9 cellular contexts compared by ENCODE assay signal in genomic region chr1:206905295-206906164, GRCh38. TPM values are rescaled to one million over a fixed set of nuclear protein-coding genes. Genes with fewer than 3 reads are reported as not detected.
DNase-seq lines count a peak whose midpoint lies in the region; ATAC-seq, FAIRE-seq and TF ChIP-seq lines count a peak whose summit lies in the region.
"Had no signal": no experiment of that assay in that cellular context is flagged by ENCODE, and none has a peak within 500 bp of the region (broad histone marks: within the 10 kb centered on the region; RNA-seq: fewer than 3 reads in every experiment).

No MANE protein-coding gene starts in this region.

- no peaks in the 10 kb centered on the region for H3K79me1 ChIP-seq in trophoblast cell (ENCODE audit: low read length)

- peaks cover 12 to 15% of the 10 kb centered on the region in 2 experiments for H3K4me1 ChIP-seq in trophoblast cell (ENCODE audit: control insufficient read depth in 1 of 2, insufficient read depth in 2 of 2, low read length in 2 of 2)
- H3K4me1 ChIP-seq in body of pancreas = peaks cover 20% of the 10 kb centered on the region

- H3K4ac ChIP-seq in trophoblast cell (ENCODE audit: low read depth, low read length) = no peak overlapping the region

- ATAC-seq in HG03442 (IDR thresholded peaks at IDR 0.05; ENCODE audit: unreplicated experiment) (peak; percentile 66), body of pancreas (no peak)

- H4K91ac ChIP-seq in trophoblast cell (ENCODE audit: low read depth, low read length) = no peak overlapping the region

- intact Hi-C loops in body of pancreas (cut with DNase I) = no loop called here

- H3K27ac Mint-ChIP-seq in activated naive CD8-positive, alpha-beta T cell treated with anti-CD3 and anti-CD28 coated beads for 36 hours = peak overlapping the region; percentile 85

- no peak for TF ChIP-seq POLR2A in body of pancreas (IDR thresholded peaks at IDR 0.05)

- H3K4me3 ChIP-seq in GM12865 (ENCODE audit: low read depth, low read length) (no peak overlapping the region), trophoblast cell (ENCODE audit: low read depth, low read length) (no peak overlapping the region), body of pancreas (no peak overlapping the region)

- no peak overlapping the region for H3K23ac ChIP-seq in trophoblast cell (ENCODE audit: low read length)

- WGBS in trophoblast cell (ENCODE audit: extremely low coverage, insufficient coverage, insufficient read length) = no CpG with 5 or more reads among the region's 4 CpGs
- WGBS in body of pancreas, 2 donors = 69 to 81% methylated on average over 4 of the region's 4 CpGs

- no peak overlapping the region for H2AK5ac ChIP-seq in trophoblast cell (ENCODE audit: low read length)

- H3K9me3 ChIP-seq in trophoblast cell (ENCODE audit: insufficient read depth, low read depth, low read length) (peaks cover 1% of the 10 kb centered on the region), body of pancreas (no peaks in the 10 kb centered on the region)

- peaks cover 61% of the 10 kb centered on the region for H3K4me1 Mint-ChIP-seq in activated naive CD8-positive, alpha-beta T cell treated with anti-CD3 and anti-CD28 coated beads for 36 hours

- no peak overlapping the region for H4K8ac ChIP-seq in trophoblast cell (ENCODE audit: low read depth, low read length)

- TF ChIP-seq CTCF in GM12865 (IDR thresholded peaks at IDR 0.05; ENCODE audit: insufficient read depth, low read depth, low read length, missing control alignments) (no peak), body of pancreas (IDR thresholded peaks at IDR 0.05) (no peak)

- H3K79me2 ChIP-seq in trophoblast cell (ENCODE audit: control insufficient read depth, insufficient read depth, low read length, poor library complexity) = no peaks in the 10 kb centered on the region

- H2BK120ac ChIP-seq in trophoblast cell (ENCODE audit: insufficient read depth, low read length, poor library complexity) = no peak overlapping the region

- H3K4me2 ChIP-seq in trophoblast cell (ENCODE audit: low read length) = no peak overlapping the region

- no peak for FAIRE-seq in frontal cortex (lab: Jason Lieb, UNC)
- FAIRE-seq: endometrium had no signal

- DNase-seq in GM12865 (ENCODE audit: low read depth) (peak; percentile 55), trophoblast cell (peak; percentile 93 to 96), HUDEP-2 (lab: John Stamatoyannopoulos, UW; ENCODE audit: unreplicated experiment in 76 of 76) (no peak), body of pancreas (no peak), frontal cortex (ENCODE audit: low spot score in 2 of 2) (no peak)
- peak; percentile 50 for DNase-seq in activated naive CD8-positive, alpha-beta T cell treated with anti-CD3 and anti-CD28 coated beads for 36 hours
- DNase-seq in activated CD4-positive, CD25-positive, alpha-beta regulatory T cell treated with anti-CD3 and anti-CD28 coated beads, Interleukin-2, amount 50 U/mL, for 72 hours = no peak

- H3K27ac ChIP-seq in trophoblast cell (ENCODE audit: low read depth, low read length) (no peak overlapping the region), body of pancreas (no peak overlapping the region)

- H2BK5ac ChIP-seq in trophoblast cell (ENCODE audit: low read depth, low read length, poor library complexity) = no peak overlapping the region

- no peak overlapping the region for H3K9ac ChIP-seq in trophoblast cell (ENCODE audit: low read length)

- peaks cover 40% of the 10 kb centered on the region for H3K36me3 Mint-ChIP-seq in activated naive CD8-positive, alpha-beta T cell treated with anti-CD3 and anti-CD28 coated beads for 36 hours

- no peak overlapping the region for H3K18ac ChIP-seq in trophoblast cell (ENCODE audit: low read length)

- H2AFZ ChIP-seq in trophoblast cell (ENCODE audit: insufficient read depth, low read length, poor library complexity) = no peak overlapping the region

- H3K27me3 ChIP-seq in trophoblast cell (ENCODE audit: insufficient read depth, low read length) (peaks cover 11% of the 10 kb centered on the region), body of pancreas (no peaks in the 10 kb centered on the region)

- H3K4me3 Mint-ChIP-seq in activated naive CD8-positive, alpha-beta T cell treated with anti-CD3 and anti-CD28 coated beads for 36 hours = peak overlapping the region; percentile 35

- H3K14ac ChIP-seq in trophoblast cell (ENCODE audit: low read length) = no peak overlapping the region

- no peak overlapping the region for H2BK12ac ChIP-seq in trophoblast cell (ENCODE audit: low read length)

- H3K9me3 Mint-ChIP-seq in activated naive CD8-positive, alpha-beta T cell treated with anti-CD3 and anti-CD28 coated beads for 36 hours = no peaks in the 10 kb centered on the region

- H3K27me3 Mint-ChIP-seq in activated naive CD8-positive, alpha-beta T cell treated with anti-CD3 and anti-CD28 coated beads for 36 hours = no peaks in the 10 kb centered on the region

- H4K12ac ChIP-seq in trophoblast cell (ENCODE audit: low read depth, low read length) = no peak overlapping the region

- H3K36me3 ChIP-seq in trophoblast cell (ENCODE audit: control insufficient read depth in 1 of 2, insufficient read depth in 2 of 2, low read length in 2 of 2) (no peaks in the 10 kb centered on the region), body of pancreas (replicated peaks in 1 of 2; ENCODE audit: insufficient read depth in 1 of 2, low read depth in 2 of 2) (no peaks in the 10 kb centered on the region)

RNA-seq across cellular contexts. Expression of gene IL24, which starts 8.3 kb away (rescaled TPM):
- total RNA-seq in activated naive CD8-positive, alpha-beta T cell treated with anti-CD3 and anti-CD28 coated beads for 36 hours = under 1 TPM; 0.54 to 0.72 TPM
- polyA plus RNA-seq in trophoblast cell (2013) = 0.06 TPM in 1 of 2 replicates, not detected in the other
- not detected for total RNA-seq in body of pancreas
- total RNA-seq in frontal cortex = under 0.01 TPM

RNA-seq across cellular contexts. Expression of gene FCMR, which starts 16.2 kb away (rescaled TPM):
- total RNA-seq in activated naive CD8-positive, alpha-beta T cell treated with anti-CD3 and anti-CD28 coated beads for 36 hours = 10 to 100 TPM; 42.9 to 45.5 TPM
- 0.07 and 0.19 TPM in 2 replicates for polyA plus RNA-seq in trophoblast cell (2013)
- total RNA-seq in body of pancreas (1 to 10 TPM in 1 of 2 donors, not detected in 1; 2.3 TPM), frontal cortex (under 0.01 TPM)

RNA-seq across cellular contexts. Expression of gene IL20, which starts 40.1 kb away (rescaled TPM):
- not detected for total RNA-seq in activated naive CD8-positive, alpha-beta T cell treated with anti-CD3 and anti-CD28 coated beads for 36 hours
- not detected in 2 replicates for polyA plus RNA-seq in trophoblast cell (2013)
- total RNA-seq in body of pancreas (not detected), frontal cortex (not detected)

RNA-seq across cellular contexts. Expression of gene PIGR, which starts 40.7 kb away (rescaled TPM):
- under 1 TPM; 0.08 to 0.10 TPM for total RNA-seq in activated naive CD8-positive, alpha-beta T cell treated with anti-CD3 and anti-CD28 coated beads for 36 hours
- not detected in 2 replicates for polyA plus RNA-seq in trophoblast cell (2013)
- total RNA-seq in body of pancreas = 10 to 100 TPM; 14.8 to 45.1 TPM
- total RNA-seq in frontal cortex = not detected

Comparison
In these comparisons a context has a peak if more than half of its experiments do, and no peak if none do; other contexts are left out.
1. DNase-seq: peak in GM12865 (single experiment), activated naive CD8-positive, alpha-beta T cell treated with anti-CD3 and anti-CD28 coated beads for 36 hours (single experiment) and trophoblast cell (2 of 2); none in HUDEP-2 (0 of 76), body of pancreas (0 of 4), activated CD4-positive, CD25-positive, alpha-beta regulatory T cell treated with anti-CD3 and anti-CD28 coated beads, Interleukin-2, amount 50 U/mL, for 72 hours (single experiment) and frontal cortex (0 of 2).
2. RNA of gene FCMR, which starts 16.2 kb away (total RNA-seq): 42.9 to 45.5 TPM in activated naive CD8-positive, alpha-beta T cell treated with anti-CD3 and anti-CD28 coated beads for 36 hours; 2.3 TPM in body of pancreas and under 0.01 TPM in frontal cortex (single experiment); every median in the first group is over 10 times any median in the second.